In genomic region chr15:100730655-100731240, GRCh38 we compare ENCODE assay signal across 3 cellular contexts.
TF ChIP-seq lines count a peak whose summit lies in the region.

No MANE protein-coding gene starts in this region.

TF ChIP-seq in IMR-90, 13 proteins besides CTCF, POLR2A, EP300 and RAD21:
- TF ChIP-seq USF2 (IDR thresholded peaks at IDR 0.05; ENCODE audit: low read depth, low read length) (no peak), MAZ (IDR thresholded peaks at IDR 0.05; ENCODE audit: borderline replicate concordance, low read depth, low read length) (no peak), SMC3 (IDR thresholded peaks at IDR 0.05; ENCODE audit: low read depth, low read length) (no peak), CHD1 (IDR thresholded peaks at IDR 0.05; ENCODE audit: low read depth, low read length) (no peak)
- TF ChIP-seq, protein P1, sequence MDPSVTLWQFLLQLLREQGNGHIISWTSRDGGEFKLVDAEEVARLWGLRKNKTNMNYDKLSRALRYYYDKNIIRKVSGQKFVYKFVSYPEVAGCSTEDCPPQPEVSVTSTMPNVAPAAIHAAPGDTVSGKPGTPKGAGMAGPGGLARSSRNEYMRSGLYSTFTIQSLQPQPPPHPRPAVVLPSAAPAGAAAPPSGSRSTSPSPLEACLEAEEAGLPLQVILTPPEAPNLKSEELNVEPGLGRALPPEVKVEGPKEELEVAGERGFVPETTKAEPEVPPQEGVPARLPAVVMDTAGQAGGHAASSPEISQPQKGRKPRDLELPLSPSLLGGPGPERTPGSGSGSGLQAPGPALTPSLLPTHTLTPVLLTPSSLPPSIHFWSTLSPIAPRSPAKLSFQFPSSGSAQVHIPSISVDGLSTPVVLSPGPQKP (IDR thresholded peaks at IDR 0.05; ENCODE audit: borderline replicate concordance, low read depth, low read length): no peak

TF ChIP-seq in H1, 55 proteins besides CTCF, POLR2A, EP300 and RAD21:
- TF ChIP-seq JUND (IDR thresholded peaks at IDR 0.05; ENCODE audit: low read length) (no peak), RNF2 (IDR thresholded peaks at IDR 0.05; ENCODE audit: borderline replicate concordance, low read depth, low read length, missing control alignments, poor library complexity, severe bottlenecking) (no peak), CHD1 (IDR thresholded peaks at IDR 0.05; ENCODE audit: low read depth, low read length) (no peak), SP1 (IDR thresholded peaks at IDR 0.05; ENCODE audit: low read depth, low read length) (no peak), POLR2AphosphoS5 (IDR thresholded peaks at IDR 0.05; ENCODE audit: low read depth, low read length) (no peak), SP2 (IDR thresholded peaks at IDR 0.05; ENCODE audit: low read length) (no peak)

TF ChIP-seq in GM12891, 5 proteins besides CTCF, POLR2A, EP300 and RAD21:
- TF ChIP-seq TAF1 (IDR thresholded peaks at IDR 0.05; ENCODE audit: low read depth, low read length) (no peak), POU2F2 (IDR thresholded peaks at IDR 0.05; ENCODE audit: low read depth, low read length) (no peak), SPI1 (IDR thresholded peaks at IDR 0.05; ENCODE audit: low read depth, low read length) (no peak), PAX5 (IDR thresholded peaks at IDR 0.05; ENCODE audit: insufficient read depth, low read length, severe bottlenecking) (no peak), POLR2AphosphoS5 (IDR thresholded peaks at IDR 0.05; ENCODE audit: low read depth, low read length) (no peak)
